In the genomic region with DNA sequence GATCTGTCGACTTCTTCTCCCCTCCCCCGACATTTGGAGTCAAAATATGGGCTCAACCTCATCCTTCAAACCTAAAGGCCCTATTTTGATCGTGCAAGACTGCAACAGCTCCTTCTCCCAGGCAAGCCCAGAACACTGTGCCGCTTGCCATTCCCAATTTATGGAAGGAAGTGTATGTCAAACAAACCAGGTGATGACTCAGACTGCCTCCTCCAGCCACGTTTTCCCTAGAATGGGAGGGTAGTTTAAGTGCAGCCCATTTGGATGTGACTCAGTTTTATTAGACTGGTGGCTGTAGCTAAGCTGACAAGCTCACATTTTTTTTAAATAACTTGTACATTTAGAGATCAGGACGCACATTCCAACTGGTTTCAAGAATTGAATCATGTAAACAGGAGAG, we compare ENCODE assay signal across 8 cellular contexts.
A peak's percentile ranks its signal among the peaks of the same experiment; 100 is the strongest.
DNase-seq lines count a peak whose midpoint lies in the region; ATAC-seq and TF ChIP-seq lines count a peak whose summit lies in the region.

No MANE protein-coding gene starts in this region.

- H3K9me3 ChIP-seq in esophagus (ENCODE audit: control insufficient read depth in 2 of 2, insufficient read depth in 1 of 2, low read depth in 1 of 2, low read length in 1 of 2): no peaks in the 10 kb centered on the region

- 12 to 24% methylated on average over 6 of the region's 6 CpGs for WGBS in esophagus, 2 donors

- peaks cover 11% of the 10 kb centered on the region for H3K9me3 Mint-ChIP-seq in progenitor cell of endocrine pancreas (ENCODE audit: low read depth)

- peak overlapping the region; percentile 19 for H3K4me3 Mint-ChIP-seq in progenitor cell of endocrine pancreas (ENCODE audit: low read depth)

- H3K27ac ChIP-seq in esophagus (ENCODE audit: low read depth in 2 of 2, low read length in 1 of 2): peak overlapping the region; percentile 64 to 74

- H3K4me3 ChIP-seq in esophagus (ENCODE audit: low read depth in 1 of 2, low read length in 2 of 2): no peak overlapping the region

- TF ChIP-seq CTCF in progenitor cell of endocrine pancreas (IDR thresholded peaks at IDR 0.05; ENCODE audit: unreplicated experiment): no peak

- ATAC-seq in HG03097 (IDR thresholded peaks at IDR 0.05; ENCODE audit: low FRiP score, unreplicated experiment): no peak
- ATAC-seq in HG03196 (IDR thresholded peaks at IDR 0.05; ENCODE audit: unreplicated experiment): no peak

- peaks cover 0 to 2% of the 10 kb centered on the region in 2 donors for H3K4me1 ChIP-seq in esophagus (ENCODE audit: control insufficient read depth in 2 of 2, insufficient read depth in 2 of 2, low read length in 1 of 2)

- H3K27ac Mint-ChIP-seq in progenitor cell of endocrine pancreas: peak overlapping the region; percentile 56

- H3K36me3 ChIP-seq in esophagus (ENCODE audit: control insufficient read depth in 2 of 2, insufficient read depth in 2 of 2, low read length in 1 of 2): no peaks in the 10 kb centered on the region

- H3K36me3 Mint-ChIP-seq in progenitor cell of endocrine pancreas (ENCODE audit: insufficient read depth): peaks cover 1% of the 10 kb centered on the region

- H3K4me1 Mint-ChIP-seq in progenitor cell of endocrine pancreas (ENCODE audit: low read depth): peaks cover 28% of the 10 kb centered on the region

- peak; percentile 97 for DNase-seq in ELR (ENCODE audit: low read depth)
- DNase-seq in RKO (ENCODE audit: low spot score): peak; percentile 100
- no peak for DNase-seq in progenitor cell of endocrine pancreas (ENCODE audit: low spot score, unreplicated experiment)
- DNase-seq in iPS-NIHi11 (ENCODE audit: low spot score): no peak
- no peak for DNase-seq in DMS 273 treated with DMSO at 0.1 percent for 48 hours (lab: John Stamatoyannopoulos, UW)

- no peaks in the 10 kb centered on the region for H3K27me3 Mint-ChIP-seq in progenitor cell of endocrine pancreas

- H3K27me3 ChIP-seq in esophagus (ENCODE audit: control insufficient read depth in 1 of 2, insufficient read depth in 2 of 2, low read length in 2 of 2): no peaks in the 10 kb centered on the region

Comparison
In these comparisons a context has a peak if more than half of its experiments do, and no peak if none do; other contexts are left out.
1. DNase-seq: peak in ELR (single experiment) and RKO (single experiment); none in progenitor cell of endocrine pancreas (single experiment), iPS-NIHi11 (single experiment) and DMS 273 treated with DMSO at 0.1 percent for 48 hours (single experiment).